ENCODE assay signal across 27 cellular contexts in the genomic region with DNA sequence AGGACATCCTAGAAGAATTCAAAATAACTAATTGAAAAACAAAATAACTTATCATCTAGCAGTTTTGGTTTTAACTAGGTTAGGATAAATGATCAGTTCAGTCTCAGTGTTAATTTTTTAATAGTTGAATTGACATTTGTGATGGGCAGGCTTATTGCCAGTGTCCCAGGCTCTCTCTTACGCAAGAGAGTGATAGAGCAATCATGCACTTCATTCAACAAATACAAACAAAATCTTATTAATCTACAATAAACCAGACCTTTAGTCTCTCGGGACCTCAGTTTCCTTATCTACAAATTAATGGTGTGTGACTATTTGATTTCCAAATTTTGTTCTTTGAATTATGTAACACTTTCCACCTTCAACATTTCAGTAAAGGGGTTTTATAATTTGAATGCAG.
"Had no signal": no experiment of that assay in that cellular context is flagged by ENCODE, and none has a peak within 500 bp of the region (broad histone marks: within the 10 kb centered on the region; RNA-seq: fewer than 3 reads in every experiment).

No MANE protein-coding gene starts in this region.

- DNase-seq: stimulated activated CD4-positive, alpha-beta T cell treated with anti-CD3 and anti-CD28 coated beads, Interleukin-2, amount 100 ng/mL, for 48 hours; stimulated activated CD4-positive, alpha-beta T cell treated with anti-CD3 and anti-CD28 coated beads, Interleukin-4, amount 100 ng/mL, for 1 hour; stimulated activated CD4-positive, alpha-beta T cell treated with anti-CD3 and anti-CD28 coated beads, Interleukin-4, amount 100 ng/mL, for 24 hours; stimulated activated CD4-positive, alpha-beta T cell treated with anti-CD3 and anti-CD28 coated beads, Interleukin-4, amount 100 ng/mL, for 4 hours; stimulated activated CD8-positive, alpha-beta memory T cell treated with anti-CD3 and anti-CD28 coated beads, Interleukin-4, amount 100 ng/mL, for 48 hours; stimulated activated naive B cell treated with anti-CD40 and anti-IgM and Interleukin-4, amounts not matched to agents 10 μg/mL and 1 μg/mL and 100 μg/mL, for 72 hours; stimulated activated naive CD4-positive, alpha-beta T cell; stimulated activated naive CD4-positive, alpha-beta T cell treated with Interleukin-2 at 50 U/mL for 16 hours; stimulated activated naive CD8-positive, alpha-beta T cell treated with anti-CD3 and anti-CD28 coated beads, Interleukin-15, amount 100 ng/mL, for 72 hours; stimulated activated naive CD8-positive, alpha-beta T cell treated with anti-CD3 and anti-CD28 coated beads, Interleukin-15, Interleukin-2, amounts not matched to agents 100 U/mL and 50 U/mL, for 24 hours; stomach; substantia nigra; testis; thyroid gland; tibial artery; transverse colon; trophoblast cell; upper lobe of left lung; upper lobe of right lung; uterus had no signal

- H3K27ac ChIP-seq: stomach, suprapubic skin, testis, thoracic aorta, thyroid gland, upper lobe of left lung, upper lobe of right lung, vagina had no signal

- ATAC-seq: stimulated activated effector memory CD8-positive, alpha-beta T cell treated with anti-CD3 and anti-CD28 coated beads, Interleukin-12 subunit alpha, Interleukin-12 subunit beta, amount 100 ng/mL, for 72 hours; stimulated activated memory B cell treated with anti-CD40 and anti-IgM and Interleukin-4, amounts not matched to agents 10 μg/mL and 1 μg/mL and 100 μg/mL, for 72 hours; stimulated activated naive B cell treated with anti-CD40 and anti-IgM and Interleukin-4, amounts not matched to agents 10 μg/mL and 1 μg/mL and 100 μg/mL, for 72 hours; stimulated activated naive CD8-positive, alpha-beta T cell treated with anti-CD3 and anti-CD28 coated beads, Interleukin-15, amount 100 ng/mL, for 72 hours; stimulated activated naive CD8-positive, alpha-beta T cell treated with anti-CD3 and anti-CD28 coated beads, Interleukin-15, Interleukin-2, amounts not matched to agents 100 U/mL and 50 U/mL, for 24 hours; upper lobe of right lung had no signal

- H3K4me3 ChIP-seq: stomach, suprapubic skin, testis, thoracic aorta, thyroid gland, tibial artery, tibial nerve, transverse colon, upper lobe of left lung, upper lobe of right lung, uterus, vagina had no signal

- H3K36me3 ChIP-seq: stomach, suprapubic skin, thoracic aorta, thyroid gland, tibial artery, tibial nerve, transverse colon, upper lobe of left lung, upper lobe of right lung, uterus, vagina had no signal

- H3K9me3 ChIP-seq: stomach, suprapubic skin, testis, thoracic aorta, thyroid gland, tibial artery, tibial nerve, transverse colon, upper lobe of left lung, upper lobe of right lung, uterus, vagina had no signal

- H3K4me1 ChIP-seq: stomach, suprapubic skin, testis, thyroid gland, upper lobe of left lung, upper lobe of right lung, uterus had no signal

- FAIRE-seq: urothelium cell line had no signal

- H3K27me3 ChIP-seq: stomach, suprapubic skin, testis, thyroid gland, tibial artery, tibial nerve, transverse colon, upper lobe of left lung, upper lobe of right lung, uterus, vagina had no signal
